18 cellular contexts compared by ENCODE assay signal in the genomic region with DNA sequence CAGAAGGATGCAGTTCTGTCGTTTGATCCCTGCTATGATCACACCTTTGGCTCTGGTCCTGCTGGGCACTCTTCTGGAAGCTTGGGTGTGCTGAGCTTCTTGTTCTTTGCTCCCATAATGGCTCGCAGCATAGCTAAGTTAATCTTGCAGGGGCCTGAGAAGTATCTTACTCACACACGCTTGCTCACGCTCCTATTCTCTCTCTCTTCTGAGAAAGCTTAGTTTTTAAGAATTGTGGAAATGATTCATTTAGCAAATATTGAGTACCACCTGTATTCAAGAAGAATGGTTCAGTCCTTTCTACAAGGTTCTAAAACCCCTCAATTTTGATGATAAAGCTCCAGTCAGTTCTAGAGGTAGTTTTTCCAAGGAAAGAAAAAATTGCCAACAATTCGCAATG. TPM values are rescaled to one million over a fixed set of nuclear protein-coding genes. Genes with fewer than 3 reads are reported as not detected.
DNase-seq lines count a peak whose midpoint lies in the region; ATAC-seq and TF ChIP-seq lines count a peak whose summit lies in the region.
"Had no signal": no experiment of that assay in that cellular context is flagged by ENCODE, and none has a peak within 500 bp of the region (broad histone marks: within the 10 kb centered on the region; RNA-seq: fewer than 3 reads in every experiment).

No MANE protein-coding gene starts in this region.

- TF ChIP-seq POLR2A in IMR-90 (IDR thresholded peaks at IDR 0.05; ENCODE audit: low read depth, low read length) = no peak

- no peak overlapping the region for H3K27ac ChIP-seq in IMR-90 (ENCODE audit: insufficient read depth, low read length)
- H3K27ac ChIP-seq: colonic mucosa, heart right ventricle, PC-9, right lobe of liver, testis had no signal

- no peak overlapping the region for H4K5ac ChIP-seq in IMR-90 (ENCODE audit: low read depth, low read length)

- H3K23ac ChIP-seq in IMR-90 (ENCODE audit: low read depth, low read length) = no peak overlapping the region

- H2BK15ac ChIP-seq in IMR-90 (ENCODE audit: low read depth, low read length) = no peak overlapping the region

- dilution Hi-C loops in IMR-90 (cut with HindIII; ENCODE audit: low sequenced_read_pairs, unreplicated experiment) = no loop called here

- peak; percentile 37 to 41 for ATAC-seq in activated CD4-positive, CD25-positive, alpha-beta regulatory T cell treated with anti-CD3 and anti-CD28 coated beads, Interleukin-2, amount 50 U/mL, for 24 hours
- ATAC-seq in IMR-90 (ENCODE audit: low read depth) (no peak), GM21390 (IDR thresholded peaks at IDR 0.05; ENCODE audit: unreplicated experiment) (no peak), GM21360 (IDR thresholded peaks at IDR 0.05; ENCODE audit: unreplicated experiment) (no peak)
- no peak for ATAC-seq in naive thymus-derived CD8-positive, alpha-beta T cell
- ATAC-seq: heart right ventricle had no signal

- H3K56ac ChIP-seq in IMR-90 (ENCODE audit: extremely low read depth, insufficient read depth, low read length) = no peak overlapping the region

- in situ Hi-C loops in IMR-90 (cut with MboI; ENCODE audit: low sequenced_read_pairs) = no loop called here

- no peak overlapping the region for H2BK5ac ChIP-seq in IMR-90 (ENCODE audit: low read depth, low read length, poor library complexity, severe bottlenecking)

- peaks cover 0 to 20% (median 17%) of the 10 kb centered on the region in 3 donors for H3K36me3 Mint-ChIP-seq in naive thymus-derived CD8-positive, alpha-beta T cell

- no peak overlapping the region for H3K4me2 ChIP-seq in IMR-90 (ENCODE audit: low read depth, low read length)
- H3K4me2 ChIP-seq: PC-9 had no signal

- H3K14ac ChIP-seq in IMR-90 (replicated peaks; ENCODE audit: low read depth, low read length) = no peak overlapping the region

- no peaks in the 10 kb centered on the region for H3K27me3 Mint-ChIP-seq in naive thymus-derived CD8-positive, alpha-beta T cell
- H3K27me3 Mint-ChIP-seq: activated B cell treated with CpG ODN at 0.5 μM for 24 hours had no signal

- no peaks in the 10 kb centered on the region for H3K27me3 ChIP-seq in IMR-90 (ENCODE audit: control insufficient read depth, insufficient read depth, low read length)
- H3K27me3 ChIP-seq: colonic mucosa, heart right ventricle, right lobe of liver, testis had no signal

- CTCF ChIA-PET in IMR-90 (lab: Yijun Ruan, JAX) = interaction anchor here (0.8 kb wide), 1 partner anchor 223 kb away, joined by 6 read pairs; no protein-coding TSS in a partner anchor

- no peak overlapping the region for H2BK120ac ChIP-seq in IMR-90 (ENCODE audit: low read depth, low read length)

- H3K79me1 ChIP-seq in IMR-90 (ENCODE audit: low read depth in 1 of 2, low read length in 2 of 2) = peaks cover 34 to 56% of the 10 kb centered on the region in 2 experiments

- peaks cover 21 to 44% (median 35%) of the 10 kb centered on the region in 4 donors for H3K4me1 Mint-ChIP-seq in naive thymus-derived CD8-positive, alpha-beta T cell
- H3K4me1 Mint-ChIP-seq: activated B cell treated with CpG ODN at 0.5 μM for 24 hours had no signal

- H3K36me3 ChIP-seq in IMR-90 (ENCODE audit: control insufficient read depth, insufficient read depth, low read length) = peaks cover 52% of the 10 kb centered on the region

- POLR2A ChIA-PET in IMR-90 (lab: Charles Lee; ENCODE audit: unreplicated experiment) = interaction anchor here (0.5 kb wide), 2 partner anchors 533 to 880 kb away, joined by 6 to 11 read pairs; no protein-coding TSS in a partner anchor
- POLR2A ChIA-PET in naive thymus-derived CD8-positive, alpha-beta T cell (lab: Charles Lee) = no interaction called here

- no peak overlapping the region for H4K91ac ChIP-seq in IMR-90 (ENCODE audit: insufficient read depth, low read depth, low read length)

- H3K9me1 ChIP-seq in IMR-90 (ENCODE audit: insufficient read depth, low read length) = 0 out of 2 replicates have a peak, but pooled peaks cover 5% of the 10 kb centered on the region

- no peaks in the 10 kb centered on the region for H3K9me3 ChIP-seq in IMR-90 (ENCODE audit: control insufficient read depth, insufficient read depth, low read length)
- H3K9me3 ChIP-seq: colonic mucosa, heart right ventricle, right lobe of liver, testis had no signal

- H3K27ac Mint-ChIP-seq in naive thymus-derived CD8-positive, alpha-beta T cell = peak overlapping the region in 6 of 10 donors; percentile 0 to 60 (median 30)
- H3K27ac Mint-ChIP-seq: activated B cell treated with CpG ODN at 0.5 μM for 24 hours had no signal

- H3K4me1 ChIP-seq in IMR-90 (ENCODE audit: control insufficient read depth, insufficient read depth, low read length) = peaks cover 3% of the 10 kb centered on the region; the same call in 1 of the 2 replicates
- H3K4me1 ChIP-seq: colonic mucosa, heart right ventricle, testis had no signal

- no peak for TF ChIP-seq CTCF in IMR-90 (conservative IDR thresholded peaks at IDR 0.05; ENCODE audit: low read depth, low read length)

- WGBS in IMR-90 (ENCODE audit: extremely low coverage in 2 of 2, insufficient read length in 1 of 2), 2 experiments = no CpG with 5 or more reads among the region's 5 CpGs

- no peak overlapping the region for H3K9ac ChIP-seq in IMR-90 (ENCODE audit: low read depth, low read length)

- no peak overlapping the region for H4K8ac ChIP-seq in IMR-90 (ENCODE audit: low read depth in 2 of 2, low read length in 2 of 2)

- no peak overlapping the region for H3K18ac ChIP-seq in IMR-90 (ENCODE audit: low read depth, low read length)

- H2AFZ ChIP-seq in IMR-90 (replicated peaks; ENCODE audit: low read length, poor library complexity) = no peak overlapping the region
- H2AFZ ChIP-seq: PC-9 had no signal

- no peaks in the 10 kb centered on the region for H3K9me3 Mint-ChIP-seq in naive thymus-derived CD8-positive, alpha-beta T cell
- H3K9me3 Mint-ChIP-seq: activated B cell treated with CpG ODN at 0.5 μM for 24 hours had no signal

- no peak for DNase-seq in activated CD4-positive, CD25-positive, alpha-beta regulatory T cell (lab: John Stamatoyannopoulos, UW)
- DNase-seq in IMR-90 (peak; percentile 70), astrocyte of the hippocampus (ENCODE audit: low read depth, low spot score) (peak; percentile 46), NCI-H510A (lab: John Stamatoyannopoulos, UW) (no peak)
- no peak for DNase-seq in naive thymus-derived CD8-positive, alpha-beta T cell
- DNase-seq: 8988T; activated B cell treated with CpG ODN at 0.5 μM for 24 hours; amniotic stem cell; colonic mucosa; heart right ventricle; NCI-H2081; PC-9; right lobe of liver; stimulated activated CD4-positive, alpha-beta T cell treated with anti-CD3 and anti-CD28 coated beads, Interleukin-2, amount 100 ng/mL, for 24 hours; testis had no signal

- no peak overlapping the region for H2AK9ac ChIP-seq in IMR-90 (replicated peaks; ENCODE audit: low read depth, low read length, poor library complexity)

- no peak overlapping the region for H2BK20ac ChIP-seq in IMR-90 (ENCODE audit: low read depth, low read length)

- H3K4me3 ChIP-seq in IMR-90 (ENCODE audit: insufficient read depth, low read depth, low read length) = no peak overlapping the region
- H3K4me3 ChIP-seq: colonic mucosa, heart right ventricle, PC-9, right lobe of liver, testis had no signal

- no peak for TF ChIP-seq RAD21 in IMR-90 (IDR thresholded peaks at IDR 0.05; ENCODE audit: low read length)

- peaks cover 9% of the 10 kb centered on the region; the same call in 1 of the 2 replicates for H4K20me1 ChIP-seq in IMR-90 (ENCODE audit: insufficient read depth, low read length)

- intact Hi-C loops in IMR-90 (cut with micrococcal nuclease) = no loop called here

- H2AK5ac ChIP-seq in IMR-90 (ENCODE audit: low read depth, low read length) = no peak overlapping the region

- BruUV-seq in IMR-90 (replicated peaks; lab: Mats Ljungman, UMichigan) = no TSS peak

- peak overlapping the region in 1 of 10 donors; percentile 42 for H3K4me3 Mint-ChIP-seq in naive thymus-derived CD8-positive, alpha-beta T cell
- H3K4me3 Mint-ChIP-seq: activated B cell treated with CpG ODN at 0.5 μM for 24 hours had no signal

- H3K4ac ChIP-seq in IMR-90 (ENCODE audit: low read depth, low read length) = no peak overlapping the region

TF ChIP-seq in IMR-90, 13 proteins besides CTCF, POLR2A, EP300 and RAD21:
- TF ChIP-seq SMC3 (IDR thresholded peaks at IDR 0.05; ENCODE audit: low read depth, low read length) (no peak), FOS (IDR thresholded peaks at IDR 0.05; ENCODE audit: low read depth, low read length) (no peak), CEBPB (IDR thresholded peaks at IDR 0.05; ENCODE audit: low read depth, low read length) (no peak)

RNA-seq across cellular contexts. Expression of a gene that starts 40.6 kb away (rescaled TPM):
- 352 and 509 TPM in 2 replicates for total RNA-seq in IMR-90 (2012; rRNA removed)
- polyA plus RNA-seq in IMR-90 (2012; rRNA removed) = 144 and 156 TPM in 2 replicates
- 103 and 426 TPM in 2 replicates for polyA plus RNA-seq in IMR-90 (2012; cell fraction: cytosol; rRNA removed)
- 65.1 and 146 TPM in 2 replicates for polyA plus RNA-seq in IMR-90 (2012; cell fraction: nucleus; rRNA removed; ENCODE audit: low replicate concordance)
- 100 to 1,000 TPM; 231 to 245 TPM for total RNA-seq in naive thymus-derived CD8-positive, alpha-beta T cell
- 100 to 1,000 TPM; 311 to 364 (median 348) TPM for polyA plus RNA-seq in naive thymus-derived CD8-positive, alpha-beta T cell

Comparison
In these comparisons a context has a peak if more than half of its experiments do, and no peak if none do; other contexts are left out.
1. ATAC-seq: peak in activated CD4-positive, CD25-positive, alpha-beta regulatory T cell treated with anti-CD3 and anti-CD28 coated beads, Interleukin-2, amount 50 U/mL, for 24 hours (2 of 2); none in IMR-90 (single experiment), naive thymus-derived CD8-positive, alpha-beta T cell (0 of 2), GM21390 (single experiment) and GM21360 (single experiment).
2. DNase-seq: peak in IMR-90 (single experiment) and astrocyte of the hippocampus (single experiment); none in activated CD4-positive, CD25-positive, alpha-beta regulatory T cell (0 of 4), naive thymus-derived CD8-positive, alpha-beta T cell (0 of 10) and NCI-H510A (single experiment).